Comparison of ENCODE assay signal across 22 cellular contexts in genomic region chr17:59856859-59857794, GRCh38. TPM values are rescaled to one million over a fixed set of nuclear protein-coding genes. Genes with fewer than 3 reads are reported as not detected.
DNase-seq lines count a peak whose midpoint lies in the region; ATAC-seq, FAIRE-seq and TF ChIP-seq lines count a peak whose summit lies in the region.
"Had no signal": no experiment of that assay in that cellular context is flagged by ENCODE, and none has a peak within 500 bp of the region (broad histone marks: within the 10 kb centered on the region; RNA-seq: fewer than 3 reads in every experiment).

No MANE protein-coding gene starts in this region.

- intact Hi-C loops in A673 (cut with micrococcal nuclease; ENCODE audit: unreplicated experiment) (no loop called here), posterior cingulate gyrus (cut with DNase I) (no loop called here)

- H3K4me3 ChIP-seq in CD4-positive, CD25-positive, alpha-beta regulatory T cell (ENCODE audit: low read depth, low read length), result no peak overlapping the region
- H3K4me3 ChIP-seq in hepatocyte, result no peak overlapping the region
- H3K4me3 ChIP-seq in A673 (ENCODE audit: low read depth, low read length, poor library complexity, severe bottlenecking), result no peak overlapping the region
- H3K4me3 ChIP-seq: adrenal gland, tibial nerve had no signal

- DNase-seq in CD4-positive, CD25-positive, alpha-beta regulatory T cell, result no peak
- DNase-seq in T-helper 17 cell, result no peak
- no peak for DNase-seq in hepatocyte (ENCODE audit: low spot score)
- no peak for DNase-seq in A673 (ENCODE audit: low spot score)
- DNase-seq in SW480 (ENCODE audit: low spot score), result no peak
- no peak for DNase-seq in posterior cingulate gyrus
- no peak for DNase-seq in epidermal melanocyte (ENCODE audit: insufficient read length, low spot score)
- DNase-seq: activated CD4-positive, alpha-beta T cell treated with anti-CD3 and anti-CD28 coated beads, Interleukin-2, amount 10 ng/mL, durations not matched to agents 24 days and 14 days; effector CD8-positive, alpha-beta T cell; hippocampal formation; kidney; NCI-H1694 treated with DMSO at 0.1 percent for 48 hours; NCI-H446; stimulated activated naive CD4-positive, alpha-beta T cell; T1000 had no signal

- BruUV-seq in A673 (replicated peaks; lab: Mats Ljungman, UMichigan), result no TSS peak

- no peaks in the 10 kb centered on the region for H3K9me2 ChIP-seq in hepatocyte (replicated peaks; ENCODE audit: insufficient read depth)

- peak; percentile 78 for FAIRE-seq in G401.6 (lab: Jason Lieb, UNC)
- FAIRE-seq: H54, kidney had no signal

- peaks cover 15% of the 10 kb centered on the region for H3K36me3 Mint-ChIP-seq in CD4-positive, CD25-positive, alpha-beta regulatory T cell
- H3K36me3 Mint-ChIP-seq in T-helper 17 cell (ENCODE audit: low read depth), result no peaks in the 10 kb centered on the region

- H3K4me2 ChIP-seq in hepatocyte, result no peak overlapping the region

- CTCF ChIA-PET in A673 (lab: Charles Lee), result no interaction called here

- POLR2A ChIA-PET in A673 (lab: Charles Lee; ENCODE audit: low non-redundant PET), result no interaction called here

- no peak for TF ChIP-seq CTCF in hepatocyte (IDR thresholded peaks at IDR 0.05; ENCODE audit: poor library complexity)
- no peak for TF ChIP-seq CTCF in A673 (conservative IDR thresholded peaks at IDR 0.05; ENCODE audit: low read depth, low read length)

- no peaks in the 10 kb centered on the region for H3K27me3 ChIP-seq in CD4-positive, CD25-positive, alpha-beta regulatory T cell (ENCODE audit: control insufficient read depth, insufficient read depth, low read length)
- H3K27me3 ChIP-seq in hepatocyte, result no peaks in the 10 kb centered on the region
- no peaks in the 10 kb centered on the region for H3K27me3 ChIP-seq in A673 (replicated peaks; ENCODE audit: insufficient read depth, low read depth, low read length, poor library complexity)
- H3K27me3 ChIP-seq: adrenal gland, tibial nerve had no signal

- peaks cover 7% of the 10 kb centered on the region for H3K36me3 ChIP-seq in CD4-positive, CD25-positive, alpha-beta regulatory T cell (ENCODE audit: control insufficient read depth, insufficient read depth, low read length)
- H3K36me3 ChIP-seq in hepatocyte (replicated peaks; ENCODE audit: insufficient read depth, low read depth) (no peaks in the 10 kb centered on the region), A673 (ENCODE audit: insufficient read depth, low read length, poor library complexity, severe bottlenecking) (no peaks in the 10 kb centered on the region)

- H3K4me3 Mint-ChIP-seq in CD4-positive, CD25-positive, alpha-beta regulatory T cell, result no peak overlapping the region
- H3K4me3 Mint-ChIP-seq in T-helper 17 cell, result no peak overlapping the region
- H3K4me3 Mint-ChIP-seq: activated CD4-positive, alpha-beta T cell treated with anti-CD3 and anti-CD28 coated beads, Interleukin-2, amount 10 ng/mL, durations not matched to agents 24 days and 14 days; B cell; central memory CD8-positive, alpha-beta T cell; memory B cell had no signal

- no peak overlapping the region for H2AFZ ChIP-seq in hepatocyte

- H3K27me3 Mint-ChIP-seq in CD4-positive, CD25-positive, alpha-beta regulatory T cell, result no peaks in the 10 kb centered on the region
- no peaks in the 10 kb centered on the region for H3K27me3 Mint-ChIP-seq in T-helper 17 cell
- H3K27me3 Mint-ChIP-seq: activated CD4-positive, alpha-beta T cell treated with anti-CD3 and anti-CD28 coated beads, Interleukin-2, amount 10 ng/mL, durations not matched to agents 24 days and 14 days; B cell; central memory CD8-positive, alpha-beta T cell; memory B cell had no signal

- WGBS in hepatocyte (ENCODE audit: low lambda C conversion rate, missing lambda C conversion rate), result 66% methylated on average over 3 of the region's 3 CpGs

- peaks cover 12 to 30% (median 22%) of the 10 kb centered on the region in 4 donors for H3K4me1 Mint-ChIP-seq in CD4-positive, CD25-positive, alpha-beta regulatory T cell
- H3K4me1 Mint-ChIP-seq in T-helper 17 cell, result peaks cover 13% of the 10 kb centered on the region

- H4K20me1 ChIP-seq in hepatocyte (ENCODE audit: insufficient read depth, poor library complexity, severe bottlenecking), result no peaks in the 10 kb centered on the region

- no peaks in the 10 kb centered on the region for H3K9me3 ChIP-seq in CD4-positive, CD25-positive, alpha-beta regulatory T cell (ENCODE audit: control insufficient read depth in 2 of 2, low read length in 2 of 2)
- H3K9me3 ChIP-seq in T-helper 17 cell (ENCODE audit: control insufficient read depth, low read length, poor library complexity, severe bottlenecking) (no peaks in the 10 kb centered on the region), hepatocyte (ENCODE audit: low read depth) (no peaks in the 10 kb centered on the region), A673 (ENCODE audit: low read depth, low read length, poor library complexity, severe bottlenecking) (no peaks in the 10 kb centered on the region)
- H3K9me3 ChIP-seq: adrenal gland had no signal

- no peak for ATAC-seq in CD4-positive, CD25-positive, alpha-beta regulatory T cell (ENCODE audit: low read depth in 2 of 2)
- ATAC-seq in T-helper 17 cell, result no peak

- H3K9me3 Mint-ChIP-seq in CD4-positive, CD25-positive, alpha-beta regulatory T cell, result peaks cover 0 to 3% (median 0%) of the 10 kb centered on the region in 7 donors
- H3K9me3 Mint-ChIP-seq: activated CD4-positive, alpha-beta T cell treated with anti-CD3 and anti-CD28 coated beads, Interleukin-2, amount 10 ng/mL, durations not matched to agents 24 days and 14 days; central memory CD8-positive, alpha-beta T cell; memory B cell had no signal

- H3K79me2 ChIP-seq in hepatocyte, result no peaks in the 10 kb centered on the region

- H3K4me1 ChIP-seq in CD4-positive, CD25-positive, alpha-beta regulatory T cell (ENCODE audit: control insufficient read depth, insufficient read depth, low read length, poor library complexity, severe bottlenecking), result peaks cover 18% of the 10 kb centered on the region
- H3K4me1 ChIP-seq in hepatocyte (ENCODE audit: insufficient read depth), result peaks cover 15% of the 10 kb centered on the region
- peaks cover 5% of the 10 kb centered on the region for H3K4me1 ChIP-seq in A673 (ENCODE audit: insufficient read depth, low read length, poor library complexity, severe bottlenecking)

- no peak overlapping the region for H3K27ac ChIP-seq in CD4-positive, CD25-positive, alpha-beta regulatory T cell (ENCODE audit: insufficient read depth, low read length, poor library complexity, severe bottlenecking)
- H3K27ac ChIP-seq in hepatocyte (peak overlapping the region; percentile 77), A673 (ENCODE audit: low read depth, low read length, poor library complexity, severe bottlenecking) (no peak overlapping the region)
- H3K27ac ChIP-seq: tibial nerve had no signal

- peak overlapping the region; percentile 3 to 52 (median 33) for H3K27ac Mint-ChIP-seq in CD4-positive, CD25-positive, alpha-beta regulatory T cell
- peak overlapping the region; percentile 37 for H3K27ac Mint-ChIP-seq in T-helper 17 cell
- H3K27ac Mint-ChIP-seq: B cell, memory B cell had no signal

RNA-seq across cellular contexts. Expression of gene TUBD1, which starts 35.6 kb away (rescaled TPM):
- total RNA-seq in CD4-positive, CD25-positive, alpha-beta regulatory T cell, result 16.3 TPM
- 10 to 100 TPM; 21.0 to 28.2 (median 24.6) TPM for polyA plus RNA-seq in CD4-positive, CD25-positive, alpha-beta regulatory T cell
- total RNA-seq in T-helper 17 cell (1 to 10 TPM; 6.3 to 8.6 TPM), hepatocyte (8.6 and 11.8 TPM in 2 replicates), A673 (2021) (16.1 and 23.3 TPM in 2 replicates)
- 8.7 and 12.0 TPM in 2 replicates for polyA plus RNA-seq in hepatocyte

RNA-seq across cellular contexts. Expression of gene RPS6KB1, which starts 35.8 kb away (rescaled TPM):
- total RNA-seq in CD4-positive, CD25-positive, alpha-beta regulatory T cell, result 123 TPM
- 10 to 100 TPM; 19.9 to 28.1 (median 25.0) TPM for polyA plus RNA-seq in CD4-positive, CD25-positive, alpha-beta regulatory T cell
- total RNA-seq in T-helper 17 cell (100 to 1,000 TPM in 1 of 2 donors, 10 to 100 TPM in 1; 86.6 to 105 TPM), hepatocyte (17.2 and 22.4 TPM in 2 replicates), A673 (2021) (56.4 and 56.5 TPM in 2 replicates)
- 21.9 and 27.9 TPM in 2 replicates for polyA plus RNA-seq in hepatocyte
